In genomic region chr16:23679274-23679985, GRCh38 we compare ENCODE assay signal across 1 cellular context.
TF ChIP-seq lines count a peak whose summit lies in the region.

No MANE protein-coding gene starts in this region.

TF ChIP-seq in HepG2, 621 proteins besides CTCF, POLR2A, EP300 and RAD21 (continued from another document and continues in another):
- TF ChIP-seq ZBTB37 (CRISPR knock-in tag; IDR thresholded peaks at IDR 0.05) (no peak), TARDBP (CRISPR knock-in tag; IDR thresholded peaks at IDR 0.05) (no peak), YY1 (IDR thresholded peaks at IDR 0.05; ENCODE audit: insufficient read depth, insufficient replicate concordance, low read depth, low read length) (peak; percentile 58), ZBTB4 (CRISPR knock-in tag; IDR thresholded peaks at IDR 0.05; ENCODE audit: borderline replicate concordance) (no peak), ARID2 (CRISPR knock-in tag; IDR thresholded peaks at IDR 0.05; ENCODE audit: borderline replicate concordance) (no peak), SSRP1 (CRISPR knock-in tag; IDR thresholded peaks at IDR 0.05) (no peak), ZNF747 (CRISPR knock-in tag; IDR thresholded peaks at IDR 0.05; ENCODE audit: borderline replicate concordance) (no peak), MAX (IDR thresholded peaks at IDR 0.05) (0 out of 2 replicates have a peak, but pooled peaks have one; percentile 42), ARNT (IDR thresholded peaks at IDR 0.05) (no peak), NFE2 (CRISPR knock-in tag; IDR thresholded peaks at IDR 0.05) (no peak), ZNF292 (CRISPR knock-in tag; IDR thresholded peaks at IDR 0.05; ENCODE audit: borderline replicate concordance, low read depth) (no peak; the same call in 1 of the 2 replicates), BCL6 (CRISPR knock-in tag; IDR thresholded peaks at IDR 0.05) (no peak), TGIF2 (CRISPR knock-in tag; IDR thresholded peaks at IDR 0.05) (0 out of 2 replicates have a peak, but pooled peaks have one; percentile 18), NCOR1 (IDR thresholded peaks at IDR 0.05; ENCODE audit: borderline replicate concordance, low read length) (no peak), ZNF556 (CRISPR knock-in tag; IDR thresholded peaks at IDR 0.05; ENCODE audit: borderline replicate concordance) (no peak), ATF3 (CRISPR knock-in tag; IDR thresholded peaks at IDR 0.05) (peak; percentile 13; the same call in 1 of the 2 replicates), ZNF414 (CRISPR knock-in tag; IDR thresholded peaks at IDR 0.05) (peak; percentile 62; the same call in 1 of the 2 replicates), HNF4A (CRISPR knock-in tag; IDR thresholded peaks at IDR 0.05) (no peak), GATA4 (IDR thresholded peaks at IDR 0.05; ENCODE audit: borderline replicate concordance, low read depth) (no peak), RELA (CRISPR knock-in tag; IDR thresholded peaks at IDR 0.05) (no peak), PLRG1 (conservative IDR thresholded peaks at IDR 0.05) (no peak), ZNF776 (CRISPR knock-in tag; IDR thresholded peaks at IDR 0.05) (peak; percentile 20; the same call in 1 of the 2 replicates), ZNF484 (CRISPR knock-in tag; IDR thresholded peaks at IDR 0.05; ENCODE audit: borderline replicate concordance, low read depth) (no peak), ZFP91 (CRISPR knock-in tag; IDR thresholded peaks at IDR 0.05; ENCODE audit: borderline replicate concordance) (no peak), SP5 (CRISPR knock-in tag; IDR thresholded peaks at IDR 0.05; ENCODE audit: borderline replicate concordance, low read depth) (no peak), MNT (IDR thresholded peaks at IDR 0.05) (no peak), ZNF143 (CRISPR knock-in tag; IDR thresholded peaks at IDR 0.05) (no peak), KDM5B (CRISPR knock-in tag; IDR thresholded peaks at IDR 0.05; ENCODE audit: borderline replicate concordance) (no peak), ZBTB8A (CRISPR knock-in tag; IDR thresholded peaks at IDR 0.05; ENCODE audit: borderline replicate concordance, low read depth) (no peak), RFXAP (CRISPR knock-in tag; IDR thresholded peaks at IDR 0.05; ENCODE audit: borderline replicate concordance) (no peak), FUBP1 (CRISPR knock-in tag; IDR thresholded peaks at IDR 0.05; ENCODE audit: borderline replicate concordance) (no peak), ZXDC (CRISPR knock-in tag; IDR thresholded peaks at IDR 0.05) (peak; percentile 17; the same call in 1 of the 2 replicates), SRSF9 (IDR thresholded peaks at IDR 0.05; ENCODE audit: borderline replicate concordance, insufficient read depth, low read depth, low read length, poor library complexity, severe bottlenecking) (no peak), ZBTB33 (CRISPR knock-in tag; IDR thresholded peaks at IDR 0.05) (no peak), ZFP36L2 (CRISPR knock-in tag; IDR thresholded peaks at IDR 0.05) (no peak), ZNF503 (CRISPR knock-in tag; IDR thresholded peaks at IDR 0.05) (no peak), EEA1 (CRISPR knock-in tag; IDR thresholded peaks at IDR 0.05; ENCODE audit: borderline replicate concordance) (0 out of 2 replicates have a peak, but pooled peaks have one; percentile 6), ZFY (CRISPR knock-in tag; IDR thresholded peaks at IDR 0.05) (peak; percentile 50; the same call in 1 of the 2 replicates), SALL1 (CRISPR knock-in tag; IDR thresholded peaks at IDR 0.05) (peak; percentile 13; the same call in 1 of the 2 replicates), SPEN (CRISPR knock-in tag; IDR thresholded peaks at IDR 0.05; ENCODE audit: low read depth) (peak; percentile 26; the same call in 1 of the 2 replicates)
